8 cellular contexts compared by ENCODE assay signal in genomic region chr3:49410844-49411549, GRCh38. TPM values are rescaled to one million over a fixed set of nuclear protein-coding genes. Genes with fewer than 3 reads are reported as not detected.
A peak's percentile ranks its signal among the peaks of the same experiment; 100 is the strongest.
DNase-seq lines count a peak whose midpoint lies in the region; ATAC-seq, FAIRE-seq and TF ChIP-seq lines count a peak whose summit lies in the region.

No MANE protein-coding gene starts in this region.

- H3K4me1 ChIP-seq in Caco-2, result peaks cover 23% of the 10 kb centered on the region
- peaks cover 3% of the 10 kb centered on the region for H3K4me1 ChIP-seq in NT2/D1 (ENCODE audit: insufficient read depth, insufficient read length)
- H3K4me1 ChIP-seq in endothelial cell of umbilical vein (ENCODE audit: control insufficient read depth, extremely low read depth, insufficient read depth, low read length), result peaks cover 36% of the 10 kb centered on the region
- peaks cover 21% of the 10 kb centered on the region for H3K4me1 ChIP-seq in neuron (ENCODE audit: insufficient read depth, low read length)

- ATAC-seq in left colon, result no peak

- H2AFZ ChIP-seq in endothelial cell of umbilical vein (ENCODE audit: low read depth, low read length) (no peak overlapping the region), neuron (ENCODE audit: low read depth, low read length) (peak overlapping the region; percentile 49)

- peaks cover 33% of the 10 kb centered on the region for H3K36me3 Mint-ChIP-seq in Caco-2 (ENCODE audit: insufficient read depth, unreplicated experiment)

- H3K27me3 ChIP-seq in Caco-2 (replicated peaks; ENCODE audit: control insufficient read depth, insufficient read depth, low read length) (no peaks in the 10 kb centered on the region), NT2/D1 (ENCODE audit: insufficient read depth, insufficient read length) (no peaks in the 10 kb centered on the region), endothelial cell of umbilical vein (ENCODE audit: control insufficient read depth in 2 of 2, insufficient read depth in 2 of 2, low read length in 2 of 2) (no peaks in the 10 kb centered on the region), neuron (ENCODE audit: insufficient read depth, low read length) (no peaks in the 10 kb centered on the region)

- no peaks in the 10 kb centered on the region for H3K9me1 ChIP-seq in endothelial cell of umbilical vein (replicated peaks; ENCODE audit: control insufficient read depth, extremely low read depth, insufficient read depth, low read length)

- POLR2A ChIA-PET in Caco-2 (lab: Charles Lee) (interaction anchor here (1.2 to 2.7 kb wide), 5 partner anchors 14 to 317 kb away, joined by 5 to 34 read pairs (median 11); partner anchors contain the start of genes NICN1, QRICH1 and USP4), endothelial cell of umbilical vein (lab: Charles Lee) (interaction anchor here (0.8 to 2.0 kb wide), 3 partner anchors 10 to 71 kb away, joined by 5 to 14 read pairs (median 7); partner anchors contain the start of gene USP4)

- peak overlapping the region; percentile 79 for H3K27ac ChIP-seq in endothelial cell of umbilical vein (ENCODE audit: insufficient read depth, low read depth, low read length)

- no peak for DNase-seq in Caco-2
- no peak for DNase-seq in NT2/D1 (ENCODE audit: low read depth, low spot score)
- peak; percentile 50 for DNase-seq in endothelial cell of umbilical vein (ENCODE audit: low read depth, low spot score)
- DNase-seq in left colon, result no peak
- no peak for DNase-seq in NCI-H2029 treated with DMSO at 0.1 percent for 48 hours (lab: John Stamatoyannopoulos, UW)
- DNase-seq in GDM1 (lab: John Stamatoyannopoulos, UW), result no peak
- DNase-seq in GM19238 (ENCODE audit: insufficient read length, low spot score), result no peak

- peak overlapping the region; percentile 99 for H3K9ac ChIP-seq in NT2/D1 (ENCODE audit: insufficient read length, low read depth)
- H3K9ac ChIP-seq in endothelial cell of umbilical vein (replicated peaks; ENCODE audit: extremely low read depth, insufficient read depth, low read length), result peak overlapping the region; percentile 94

- no peaks in the 10 kb centered on the region; the same call in 1 of the 2 replicates for H3K36me3 ChIP-seq in Caco-2 (ENCODE audit: control insufficient read depth, insufficient read depth, low read length)
- peaks cover 29% of the 10 kb centered on the region for H3K36me3 ChIP-seq in NT2/D1 (ENCODE audit: insufficient read depth, insufficient read length, low read length)
- H3K36me3 ChIP-seq in endothelial cell of umbilical vein (ENCODE audit: control insufficient read depth in 2 of 2, extremely low read depth in 1 of 2, insufficient read depth in 2 of 2, low read length in 2 of 2), result peaks cover 0 to 4% of the 10 kb centered on the region in 2 experiments
- H3K36me3 ChIP-seq in neuron (ENCODE audit: insufficient read depth, low read length), result peaks cover 9% of the 10 kb centered on the region

- peak overlapping the region; percentile 99 for H3K4me2 ChIP-seq in endothelial cell of umbilical vein (ENCODE audit: insufficient read depth, low read length)

- peak overlapping the region; percentile 94 for H3K27ac Mint-ChIP-seq in Caco-2 (ENCODE audit: unreplicated experiment)

- H3K9me3 ChIP-seq in Caco-2 (no peaks in the 10 kb centered on the region), NT2/D1 (ENCODE audit: insufficient read depth, low read length) (no peaks in the 10 kb centered on the region), endothelial cell of umbilical vein (replicated peaks; ENCODE audit: control insufficient read depth, insufficient read depth, low read length) (no peaks in the 10 kb centered on the region), neuron (ENCODE audit: low read length) (no peaks in the 10 kb centered on the region)

- peak overlapping the region; percentile 88 for H3K4me3 Mint-ChIP-seq in Caco-2 (ENCODE audit: unreplicated experiment)

- no peak for TF ChIP-seq POLR2A in endothelial cell of umbilical vein (IDR thresholded peaks at IDR 0.05; ENCODE audit: low read depth, low read length)

- BruUV-seq in Caco-2 (replicated peaks; lab: Mats Ljungman, UMichigan) (no TSS peak), endothelial cell of umbilical vein (replicated peaks; lab: Mats Ljungman, UMichigan) (no TSS peak)

- H3K4me1 Mint-ChIP-seq in Caco-2 (ENCODE audit: low read depth, unreplicated experiment), result peaks cover 28% of the 10 kb centered on the region

- H3K9me3 Mint-ChIP-seq in Caco-2 (ENCODE audit: unreplicated experiment), result no peaks in the 10 kb centered on the region

- intact Hi-C loops in Caco-2 (cut with micrococcal nuclease; ENCODE audit: unreplicated experiment) (no loop called here), endothelial cell of umbilical vein (cut with micrococcal nuclease) (loop anchor here (5.0 kb wide), 1 partner anchor 319 kb away; the partner anchor contains the start of gene QRICH1), left colon (cut with DNase I, micrococcal nuclease) (no loop called here)

- CTCF ChIA-PET in Caco-2 (lab: Charles Lee) (interaction anchor here (1.2 to 2.4 kb wide), 2 partner anchors 52 to 71 kb away, joined by 6 to 16 read pairs; partner anchors contain the start of genes GPX1 and USP4), endothelial cell of umbilical vein (lab: Charles Lee) (interaction anchor here (0.9 to 2.0 kb wide), 6 partner anchors 18 to 389 kb away, joined by 3 to 13 read pairs (median 4); partner anchors contain the start of genes GPX1, NDUFAF3, NICN1 and USP4)

- peaks cover 19% of the 10 kb centered on the region for H4K20me1 ChIP-seq in endothelial cell of umbilical vein (replicated peaks; ENCODE audit: control insufficient read depth, extremely low read depth, insufficient read depth, low read length)

- dilution Hi-C loops in endothelial cell of umbilical vein (cut with MboI; ENCODE audit: extremely low pct_ligation_motif_present, low sequenced_read_pairs), result no loop called here

- peak overlapping the region; percentile 92 for H3K4me3 ChIP-seq in Caco-2 (ENCODE audit: low read depth, low read length)
- peak overlapping the region; percentile 92 for H3K4me3 ChIP-seq in NT2/D1 (ENCODE audit: insufficient read length, low read depth)
- H3K4me3 ChIP-seq in endothelial cell of umbilical vein (replicated peaks in 1 of 3; ENCODE audit: insufficient read depth in 1 of 3, low read depth in 1 of 3, low read length in 3 of 3), result peak overlapping the region; percentile 69 to 100 (median 99)
- peak overlapping the region; percentile 81 for H3K4me3 ChIP-seq in neuron (ENCODE audit: low read length)

- peak; percentile 74 for FAIRE-seq in endothelial cell of umbilical vein (lab: Jason Lieb, UNC)

- peaks cover 73% of the 10 kb centered on the region for H3K79me2 ChIP-seq in endothelial cell of umbilical vein (ENCODE audit: control insufficient read depth, insufficient read depth, low read length)

- no peaks in the 10 kb centered on the region for H3K27me3 Mint-ChIP-seq in Caco-2 (ENCODE audit: insufficient read depth, unreplicated experiment)

- TF ChIP-seq CTCF in Caco-2 (IDR thresholded peaks at IDR 0.05; ENCODE audit: insufficient read depth in 1 of 2, low read depth in 1 of 2, low read length in 1 of 2, severe bottlenecking in 1 of 2, unreplicated experiment in 1 of 2) (no peak), endothelial cell of umbilical vein (IDR thresholded peaks at IDR 0.05; ENCODE audit: extremely low read depth in 1 of 2, insufficient read depth in 1 of 2, low read depth in 1 of 2, low read length in 2 of 2) (no peak)

RNA-seq across cellular contexts. Expression of gene RHOA, which starts 0.8 kb away (rescaled TPM):
- total RNA-seq in Caco-2 (2022) (338 and 348 TPM in 2 replicates), endothelial cell of umbilical vein (571 and 580 TPM in 2 replicates), left colon (100 to 1,000 TPM; 466 to 477 TPM)
- 312 and 450 TPM in 2 replicates for polyA plus RNA-seq in endothelial cell of umbilical vein
- polyA plus RNA-seq in endothelial cell of umbilical vein (2011; cell fraction: cytosol; rRNA removed), result 473 and 475 TPM in 2 replicates
- 203 and 216 TPM in 2 replicates for polyA plus RNA-seq in endothelial cell of umbilical vein (2011; cell fraction: nucleus; rRNA removed)
- 543 and 693 TPM in 2 replicates for polyA plus RNA-seq in endothelial cell of umbilical vein (2012)
- polyA minus RNA-seq in endothelial cell of umbilical vein, result 565 and 590 TPM in 2 replicates
- 326 TPM for polyA minus RNA-seq in endothelial cell of umbilical vein (2011; cell fraction: cytosol; rRNA and poly(A)+ RNA removed)
- 104 and 106 TPM in 2 replicates for polyA minus RNA-seq in endothelial cell of umbilical vein (2011; cell fraction: nucleus; rRNA and poly(A)+ RNA removed)

RNA-seq across cellular contexts. Expression of gene TCTA, which starts 1.2 kb away (rescaled TPM):
- total RNA-seq in Caco-2 (2022) (14.2 and 15.5 TPM in 2 replicates), endothelial cell of umbilical vein (18.6 and 21.9 TPM in 2 replicates), left colon (10 to 100 TPM; 39.5 to 41.7 TPM)
- polyA plus RNA-seq in endothelial cell of umbilical vein, result 31.3 and 32.3 TPM in 2 replicates
- 32.8 and 35.2 TPM in 2 replicates for polyA plus RNA-seq in endothelial cell of umbilical vein (2011; cell fraction: cytosol; rRNA removed)
- 10.4 and 11.6 TPM in 2 replicates for polyA plus RNA-seq in endothelial cell of umbilical vein (2011; cell fraction: nucleus; rRNA removed)
- 17.8 and 19.4 TPM in 2 replicates for polyA plus RNA-seq in endothelial cell of umbilical vein (2012)
- 25.5 and 31.8 TPM in 2 replicates for polyA minus RNA-seq in endothelial cell of umbilical vein
- 20.3 TPM for polyA minus RNA-seq in endothelial cell of umbilical vein (2011; cell fraction: cytosol; rRNA and poly(A)+ RNA removed)
- 11.0 and 11.2 TPM in 2 replicates for polyA minus RNA-seq in endothelial cell of umbilical vein (2011; cell fraction: nucleus; rRNA and poly(A)+ RNA removed)

RNA-seq across cellular contexts. Expression of gene AMT, which starts 11.3 kb away (rescaled TPM):
- total RNA-seq in Caco-2 (2022), result 1.6 and 2.5 TPM in 2 replicates
- 3.3 and 4.4 TPM in 2 replicates for total RNA-seq in endothelial cell of umbilical vein
- polyA plus RNA-seq in endothelial cell of umbilical vein, result 8.9 and 9.0 TPM in 2 replicates
- polyA plus RNA-seq in endothelial cell of umbilical vein (2011; cell fraction: cytosol; rRNA removed), result 0.99 and 1.2 TPM in 2 replicates
- polyA plus RNA-seq in endothelial cell of umbilical vein (2011; cell fraction: nucleus; rRNA removed), result 63.4 and 93.4 TPM in 2 replicates
- polyA plus RNA-seq in endothelial cell of umbilical vein (2012), result 1.4 TPM in 2 replicates
- polyA minus RNA-seq in endothelial cell of umbilical vein, result 5.4 and 8.8 TPM in 2 replicates
- not detected for polyA minus RNA-seq in endothelial cell of umbilical vein (2011; cell fraction: cytosol; rRNA and poly(A)+ RNA removed)
- 3.3 and 6.5 TPM in 2 replicates for polyA minus RNA-seq in endothelial cell of umbilical vein (2011; cell fraction: nucleus; rRNA and poly(A)+ RNA removed)
- total RNA-seq in left colon, result 10 to 100 TPM; 21.5 to 24.7 TPM

RNA-seq across cellular contexts. Expression of gene NICN1, which starts 18.1 kb away (rescaled TPM):
- total RNA-seq in Caco-2 (2022), result 6.1 and 7.8 TPM in 2 replicates
- 13.3 and 15.0 TPM in 2 replicates for total RNA-seq in endothelial cell of umbilical vein
- polyA plus RNA-seq in endothelial cell of umbilical vein, result 20.9 and 26.7 TPM in 2 replicates
- 9.2 and 11.5 TPM in 2 replicates for polyA plus RNA-seq in endothelial cell of umbilical vein (2011; cell fraction: cytosol; rRNA removed)
- 154 and 246 TPM in 2 replicates for polyA plus RNA-seq in endothelial cell of umbilical vein (2011; cell fraction: nucleus; rRNA removed)
- 10.8 and 11.6 TPM in 2 replicates for polyA plus RNA-seq in endothelial cell of umbilical vein (2012)
- polyA minus RNA-seq in endothelial cell of umbilical vein, result 21.0 and 31.7 TPM in 2 replicates
- 9.4 TPM for polyA minus RNA-seq in endothelial cell of umbilical vein (2011; cell fraction: cytosol; rRNA and poly(A)+ RNA removed)
- polyA minus RNA-seq in endothelial cell of umbilical vein (2011; cell fraction: nucleus; rRNA and poly(A)+ RNA removed), result 15.8 and 23.7 TPM in 2 replicates
- total RNA-seq in left colon, result 10 to 100 TPM in 1 of 2 donors, 1 to 10 TPM in 1; 9.6 to 11.9 TPM

RNA-seq across cellular contexts. Expression of gene GPX1, which starts 52.8 kb away (rescaled TPM):
- total RNA-seq in Caco-2 (2022) (197 and 201 TPM in 2 replicates), endothelial cell of umbilical vein (427 and 461 TPM in 2 replicates), left colon (100 to 1,000 TPM; 128 to 146 TPM)
- 1,348 and 1,830 TPM in 2 replicates for polyA plus RNA-seq in endothelial cell of umbilical vein
- polyA plus RNA-seq in endothelial cell of umbilical vein (2011; cell fraction: cytosol; rRNA removed), result 698 and 894 TPM in 2 replicates
- polyA plus RNA-seq in endothelial cell of umbilical vein (2011; cell fraction: nucleus; rRNA removed), result 215 and 276 TPM in 2 replicates
- 423 and 506 TPM in 2 replicates for polyA plus RNA-seq in endothelial cell of umbilical vein (2012)
- 213 and 248 TPM in 2 replicates for polyA minus RNA-seq in endothelial cell of umbilical vein
- polyA minus RNA-seq in endothelial cell of umbilical vein (2011; cell fraction: cytosol; rRNA and poly(A)+ RNA removed), result 212 TPM
- polyA minus RNA-seq in endothelial cell of umbilical vein (2011; cell fraction: nucleus; rRNA and poly(A)+ RNA removed), result 57.6 and 113 TPM in 2 replicates
